In genomic region chr9:2235623-2236022, GRCh38 we compare ENCODE assay signal across 21 cellular contexts.
"Had no signal": no experiment of that assay in that cellular context is flagged by ENCODE, and none has a peak within 500 bp of the region (broad histone marks: within the 10 kb centered on the region; RNA-seq: fewer than 3 reads in every experiment).

No MANE protein-coding gene starts in this region.

- H3K9me3 Mint-ChIP-seq: dendritic cell treated with granulocyte-macrophage colony-stimulating factor and Interleukin-4, amounts not matched to agents 40 ng/mL and 50 ng/mL, for 4 days; stimulated activated effector memory CD8-positive, alpha-beta T cell treated with anti-CD3 and anti-CD28 coated beads, Interleukin-12 subunit alpha, Interleukin-12 subunit beta, amount 100 ng/mL, for 72 hours had no signal

- H3K27me3 Mint-ChIP-seq: dendritic cell treated with granulocyte-macrophage colony-stimulating factor and Interleukin-4, amounts not matched to agents 40 ng/mL and 50 ng/mL, for 4 days had no signal

- H3K27ac Mint-ChIP-seq: dendritic cell treated with granulocyte-macrophage colony-stimulating factor and Interleukin-4, amounts not matched to agents 40 ng/mL and 50 ng/mL, for 4 days; naive thymus-derived CD8-positive, alpha-beta T cell; stimulated activated effector memory CD8-positive, alpha-beta T cell treated with anti-CD3 and anti-CD28 coated beads, Interleukin-12 subunit alpha, Interleukin-12 subunit beta, amount 100 ng/mL, for 72 hours had no signal

- DNase-seq: colonic mucosa; effector memory CD4-positive, alpha-beta T cell; foreskin keratinocyte; heart right ventricle; hippocampal formation; left cardiac atrium; left lung; mesenchymal stem cell; midbrain; naive thymus-derived CD8-positive, alpha-beta T cell; stimulated activated CD4-positive, alpha-beta T cell treated with anti-CD3 and anti-CD28 coated beads, Interleukin-12 subunit alpha, Interleukin-12 subunit beta, amount 100 ng/mL, for 4 hours; stimulated activated CD4-positive, alpha-beta T cell treated with anti-CD3 and anti-CD28 coated beads, Interleukin-1b, Interleukin-23, amount 100 ng/mL, for 48 hours; stimulated activated CD4-positive, alpha-beta T cell treated with anti-CD3 and anti-CD28 coated beads, Interleukin-4, amount 100 ng/mL, for 1 hour; stimulated activated naive CD8-positive, alpha-beta T cell treated with anti-CD3 and anti-CD28 coated beads, Interleukin-15, Interleukin-2, amounts not matched to agents 100 U/mL and 50 U/mL, for 24 hours; substantia nigra; testis; tibial artery; upper lobe of left lung had no signal

- H3K4me3 Mint-ChIP-seq: dendritic cell treated with granulocyte-macrophage colony-stimulating factor and Interleukin-4, amounts not matched to agents 40 ng/mL and 50 ng/mL, for 4 days; naive thymus-derived CD8-positive, alpha-beta T cell; neural crest cell; stimulated activated effector memory CD8-positive, alpha-beta T cell treated with anti-CD3 and anti-CD28 coated beads, Interleukin-12 subunit alpha, Interleukin-12 subunit beta, amount 100 ng/mL, for 72 hours had no signal

- H3K4me1 Mint-ChIP-seq: stimulated activated effector memory CD8-positive, alpha-beta T cell treated with anti-CD3 and anti-CD28 coated beads, Interleukin-12 subunit alpha, Interleukin-12 subunit beta, amount 100 ng/mL, for 72 hours had no signal

- H3K36me3 Mint-ChIP-seq: stimulated activated effector memory CD8-positive, alpha-beta T cell treated with anti-CD3 and anti-CD28 coated beads, Interleukin-12 subunit alpha, Interleukin-12 subunit beta, amount 100 ng/mL, for 72 hours had no signal
